In the genomic region with DNA sequence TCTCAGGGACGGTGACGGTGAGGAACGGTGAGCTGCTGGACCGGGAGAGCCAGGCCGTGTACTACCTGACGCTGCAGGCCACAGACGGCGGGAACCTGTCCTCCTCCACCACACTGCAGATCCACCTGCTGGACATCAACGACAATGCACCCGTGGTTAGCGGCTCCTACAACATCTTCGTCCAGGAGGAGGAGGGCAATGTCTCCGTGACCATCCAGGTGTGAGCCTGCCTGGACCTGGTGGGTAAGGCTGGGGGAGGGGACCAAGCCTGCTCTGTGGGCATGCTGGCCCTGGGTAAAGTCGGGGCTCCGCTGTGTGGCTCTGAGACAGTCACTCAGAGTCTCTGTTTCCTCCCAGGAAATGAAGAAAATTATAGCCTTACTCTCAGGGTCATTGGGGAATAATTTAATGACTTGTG, we compare ENCODE assay signal across 1 cellular context.
TF ChIP-seq lines count a peak whose summit lies in the region.

No MANE protein-coding gene starts in this region.

TF ChIP-seq in K562, 482 proteins besides CTCF, POLR2A, EP300 and RAD21 (continues in another document):
- TF ChIP-seq, protein P1, sequence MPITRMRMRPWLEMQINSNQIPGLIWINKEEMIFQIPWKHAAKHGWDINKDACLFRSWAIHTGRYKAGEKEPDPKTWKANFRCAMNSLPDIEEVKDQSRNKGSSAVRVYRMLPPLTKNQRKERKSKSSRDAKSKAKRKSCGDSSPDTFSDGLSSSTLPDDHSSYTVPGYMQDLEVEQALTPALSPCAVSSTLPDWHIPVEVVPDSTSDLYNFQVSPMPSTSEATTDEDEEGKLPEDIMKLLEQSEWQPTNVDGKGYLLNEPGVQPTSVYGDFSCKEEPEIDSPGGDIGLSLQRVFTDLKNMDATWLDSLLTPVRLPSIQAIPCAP (CRISPR knock-in tag; IDR thresholded peaks at IDR 0.05; ENCODE audit: borderline replicate concordance): no peak
- 0 out of 2 replicates have a peak, but pooled peaks have one; percentile 34 for TF ChIP-seq MYC (IDR thresholded peaks at IDR 0.05; ENCODE audit: low read depth, low read length)
- TF ChIP-seq MYC (CRISPR knock-in tag; IDR thresholded peaks at IDR 0.05; ENCODE audit: borderline replicate concordance, low read depth): no peak
- peak; percentile 80 for TF ChIP-seq SMC3 (conservative IDR thresholded peaks at IDR 0.05; ENCODE audit: insufficient read depth, low read depth, low read length)
- TF ChIP-seq MTA1 (IDR thresholded peaks at IDR 0.05; ENCODE audit: borderline replicate concordance): no peak
- TF ChIP-seq, protein P2, sequence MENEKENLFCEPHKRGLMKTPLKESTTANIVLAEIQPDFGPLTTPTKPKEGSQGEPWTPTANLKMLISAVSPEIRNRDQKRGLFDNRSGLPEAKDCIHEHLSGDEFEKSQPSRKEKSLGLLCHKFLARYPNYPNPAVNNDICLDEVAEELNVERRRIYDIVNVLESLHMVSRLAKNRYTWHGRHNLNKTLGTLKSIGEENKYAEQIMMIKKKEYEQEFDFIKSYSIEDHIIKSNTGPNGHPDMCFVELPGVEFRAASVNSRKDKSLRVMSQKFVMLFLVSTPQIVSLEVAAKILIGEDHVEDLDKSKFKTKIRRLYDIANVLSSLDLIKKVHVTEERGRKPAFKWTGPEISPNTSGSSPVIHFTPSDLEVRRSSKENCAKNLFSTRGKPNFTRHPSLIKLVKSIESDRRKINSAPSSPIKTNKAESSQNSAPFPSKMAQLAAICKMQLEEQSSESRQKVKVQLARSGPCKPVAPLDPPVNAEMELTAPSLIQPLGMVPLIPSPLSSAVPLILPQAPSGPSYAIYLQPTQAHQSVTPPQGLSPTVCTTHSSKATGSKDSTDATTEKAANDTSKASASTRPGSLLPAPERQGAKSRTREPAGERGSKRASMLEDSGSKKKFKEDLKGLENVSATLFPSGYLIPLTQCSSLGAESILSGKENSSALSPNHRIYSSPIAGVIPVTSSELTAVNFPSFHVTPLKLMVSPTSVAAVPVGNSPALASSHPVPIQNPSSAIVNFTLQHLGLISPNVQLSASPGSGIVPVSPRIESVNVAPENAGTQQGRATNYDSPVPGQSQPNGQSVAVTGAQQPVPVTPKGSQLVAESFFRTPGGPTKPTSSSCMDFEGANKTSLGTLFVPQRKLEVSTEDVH (IDR thresholded peaks at IDR 0.05; ENCODE audit: low read depth, partially characterized antibody): peak; percentile 96
- TF ChIP-seq, protein P3, sequence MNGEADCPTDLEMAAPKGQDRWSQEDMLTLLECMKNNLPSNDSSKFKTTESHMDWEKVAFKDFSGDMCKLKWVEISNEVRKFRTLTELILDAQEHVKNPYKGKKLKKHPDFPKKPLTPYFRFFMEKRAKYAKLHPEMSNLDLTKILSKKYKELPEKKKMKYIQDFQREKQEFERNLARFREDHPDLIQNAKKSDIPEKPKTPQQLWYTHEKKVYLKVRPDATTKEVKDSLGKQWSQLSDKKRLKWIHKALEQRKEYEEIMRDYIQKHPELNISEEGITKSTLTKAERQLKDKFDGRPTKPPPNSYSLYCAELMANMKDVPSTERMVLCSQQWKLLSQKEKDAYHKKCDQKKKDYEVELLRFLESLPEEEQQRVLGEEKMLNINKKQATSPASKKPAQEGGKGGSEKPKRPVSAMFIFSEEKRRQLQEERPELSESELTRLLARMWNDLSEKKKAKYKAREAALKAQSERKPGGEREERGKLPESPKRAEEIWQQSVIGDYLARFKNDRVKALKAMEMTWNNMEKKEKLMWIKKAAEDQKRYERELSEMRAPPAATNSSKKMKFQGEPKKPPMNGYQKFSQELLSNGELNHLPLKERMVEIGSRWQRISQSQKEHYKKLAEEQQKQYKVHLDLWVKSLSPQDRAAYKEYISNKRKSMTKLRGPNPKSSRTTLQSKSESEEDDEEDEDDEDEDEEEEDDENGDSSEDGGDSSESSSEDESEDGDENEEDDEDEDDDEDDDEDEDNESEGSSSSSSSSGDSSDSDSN (IDR thresholded peaks at IDR 0.05; ENCODE audit: borderline replicate concordance in 1 of 2, low read depth in 2 of 2, low read length in 2 of 2): 0 out of 4 replicates have a peak, but pooled peaks of 1 of the 2 experiments have one; percentile 34
- TF ChIP-seq, protein P4, sequence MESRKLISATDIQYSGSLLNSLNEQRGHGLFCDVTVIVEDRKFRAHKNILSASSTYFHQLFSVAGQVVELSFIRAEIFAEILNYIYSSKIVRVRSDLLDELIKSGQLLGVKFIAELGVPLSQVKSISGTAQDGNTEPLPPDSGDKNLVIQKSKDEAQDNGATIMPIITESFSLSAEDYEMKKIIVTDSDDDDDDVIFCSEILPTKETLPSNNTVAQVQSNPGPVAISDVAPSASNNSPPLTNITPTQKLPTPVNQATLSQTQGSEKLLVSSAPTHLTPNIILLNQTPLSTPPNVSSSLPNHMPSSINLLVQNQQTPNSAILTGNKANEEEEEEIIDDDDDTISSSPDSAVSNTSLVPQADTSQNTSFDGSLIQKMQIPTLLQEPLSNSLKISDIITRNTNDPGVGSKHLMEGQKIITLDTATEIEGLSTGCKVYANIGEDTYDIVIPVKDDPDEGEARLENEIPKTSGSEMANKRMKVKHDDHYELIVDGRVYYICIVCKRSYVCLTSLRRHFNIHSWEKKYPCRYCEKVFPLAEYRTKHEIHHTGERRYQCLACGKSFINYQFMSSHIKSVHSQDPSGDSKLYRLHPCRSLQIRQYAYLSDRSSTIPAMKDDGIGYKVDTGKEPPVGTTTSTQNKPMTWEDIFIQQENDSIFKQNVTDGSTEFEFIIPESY (CRISPR knock-in tag; IDR thresholded peaks at IDR 0.05): peak; percentile 67
- 0 out of 2 replicates have a peak, but pooled peaks have one; percentile 49 for TF ChIP-seq E2F3 (CRISPR knock-in tag; IDR thresholded peaks at IDR 0.05)
- TF ChIP-seq FOXM1 (IDR thresholded peaks at IDR 0.05; ENCODE audit: low read depth): no peak
- 0 out of 2 replicates have a peak, but pooled peaks have one; percentile 34 for TF ChIP-seq FOXM1 (CRISPR knock-in tag; IDR thresholded peaks at IDR 0.05; ENCODE audit: low read depth)
- TF ChIP-seq, protein P5, sequence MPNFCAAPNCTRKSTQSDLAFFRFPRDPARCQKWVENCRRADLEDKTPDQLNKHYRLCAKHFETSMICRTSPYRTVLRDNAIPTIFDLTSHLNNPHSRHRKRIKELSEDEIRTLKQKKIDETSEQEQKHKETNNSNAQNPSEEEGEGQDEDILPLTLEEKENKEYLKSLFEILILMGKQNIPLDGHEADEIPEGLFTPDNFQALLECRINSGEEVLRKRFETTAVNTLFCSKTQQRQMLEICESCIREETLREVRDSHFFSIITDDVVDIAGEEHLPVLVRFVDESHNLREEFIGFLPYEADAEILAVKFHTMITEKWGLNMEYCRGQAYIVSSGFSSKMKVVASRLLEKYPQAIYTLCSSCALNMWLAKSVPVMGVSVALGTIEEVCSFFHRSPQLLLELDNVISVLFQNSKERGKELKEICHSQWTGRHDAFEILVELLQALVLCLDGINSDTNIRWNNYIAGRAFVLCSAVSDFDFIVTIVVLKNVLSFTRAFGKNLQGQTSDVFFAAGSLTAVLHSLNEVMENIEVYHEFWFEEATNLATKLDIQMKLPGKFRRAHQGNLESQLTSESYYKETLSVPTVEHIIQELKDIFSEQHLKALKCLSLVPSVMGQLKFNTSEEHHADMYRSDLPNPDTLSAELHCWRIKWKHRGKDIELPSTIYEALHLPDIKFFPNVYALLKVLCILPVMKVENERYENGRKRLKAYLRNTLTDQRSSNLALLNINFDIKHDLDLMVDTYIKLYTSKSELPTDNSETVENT (CRISPR knock-in tag; IDR thresholded peaks at IDR 0.05): no peak
- TF ChIP-seq RBM25 (IDR thresholded peaks at IDR 0.05; ENCODE audit: low read depth, low read length, severe bottlenecking): peak; percentile 20
- TF ChIP-seq, protein P6, sequence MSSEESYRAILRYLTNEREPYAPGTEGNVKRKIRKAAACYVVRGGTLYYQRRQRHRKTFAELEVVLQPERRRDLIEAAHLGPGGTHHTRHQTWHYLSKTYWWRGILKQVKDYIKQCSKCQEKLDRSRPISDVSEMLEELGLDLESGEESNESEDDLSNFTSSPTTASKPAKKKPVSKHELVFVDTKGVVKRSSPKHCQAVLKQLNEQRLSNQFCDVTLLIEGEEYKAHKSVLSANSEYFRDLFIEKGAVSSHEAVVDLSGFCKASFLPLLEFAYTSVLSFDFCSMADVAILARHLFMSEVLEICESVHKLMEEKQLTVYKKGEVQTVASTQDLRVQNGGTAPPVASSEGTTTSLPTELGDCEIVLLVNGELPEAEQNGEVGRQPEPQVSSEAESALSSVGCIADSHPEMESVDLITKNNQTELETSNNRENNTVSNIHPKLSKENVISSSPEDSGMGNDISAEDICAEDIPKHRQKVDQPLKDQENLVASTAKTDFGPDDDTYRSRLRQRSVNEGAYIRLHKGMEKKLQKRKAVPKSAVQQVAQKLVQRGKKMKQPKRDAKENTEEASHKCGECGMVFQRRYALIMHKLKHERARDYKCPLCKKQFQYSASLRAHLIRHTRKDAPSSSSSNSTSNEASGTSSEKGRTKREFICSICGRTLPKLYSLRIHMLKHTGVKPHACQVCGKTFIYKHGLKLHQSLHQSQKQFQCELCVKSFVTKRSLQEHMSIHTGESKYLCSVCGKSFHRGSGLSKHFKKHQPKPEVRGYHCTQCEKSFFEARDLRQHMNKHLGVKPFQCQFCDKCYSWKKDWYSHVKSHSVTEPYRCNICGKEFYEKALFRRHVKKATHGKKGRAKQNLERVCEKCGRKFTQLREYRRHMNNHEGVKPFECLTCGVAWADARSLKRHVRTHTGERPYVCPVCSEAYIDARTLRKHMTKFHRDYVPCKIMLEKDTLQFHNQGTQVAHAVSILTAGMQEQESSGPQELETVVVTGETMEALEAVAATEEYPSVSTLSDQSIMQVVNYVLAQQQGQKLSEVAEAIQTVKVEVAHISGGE (CRISPR knock-in tag; IDR thresholded peaks at IDR 0.05): no peak
- peak; percentile 76 for TF ChIP-seq CTBP1 (IDR thresholded peaks at IDR 0.05; ENCODE audit: borderline replicate concordance)
- TF ChIP-seq, protein P7, sequence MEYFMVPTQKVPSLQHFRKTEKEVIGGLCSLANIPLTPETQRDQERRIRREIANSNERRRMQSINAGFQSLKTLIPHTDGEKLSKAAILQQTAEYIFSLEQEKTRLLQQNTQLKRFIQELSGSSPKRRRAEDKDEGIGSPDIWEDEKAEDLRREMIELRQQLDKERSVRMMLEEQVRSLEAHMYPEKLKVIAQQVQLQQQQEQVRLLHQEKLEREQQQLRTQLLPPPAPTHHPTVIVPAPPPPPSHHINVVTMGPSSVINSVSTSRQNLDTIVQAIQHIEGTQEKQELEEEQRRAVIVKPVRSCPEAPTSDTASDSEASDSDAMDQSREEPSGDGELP (CRISPR knock-in tag; IDR thresholded peaks at IDR 0.05; ENCODE audit: borderline replicate concordance): peak; percentile 35; the same call in 1 of the 2 replicates
- no peak for TF ChIP-seq ATF1 (CRISPR knock-in tag; IDR thresholded peaks at IDR 0.05)
- TF ChIP-seq ATF1 (tag; IDR thresholded peaks at IDR 0.05): 0 out of 2 replicates have a peak, but pooled peaks have one; percentile 19
- TF ChIP-seq, protein P8, sequence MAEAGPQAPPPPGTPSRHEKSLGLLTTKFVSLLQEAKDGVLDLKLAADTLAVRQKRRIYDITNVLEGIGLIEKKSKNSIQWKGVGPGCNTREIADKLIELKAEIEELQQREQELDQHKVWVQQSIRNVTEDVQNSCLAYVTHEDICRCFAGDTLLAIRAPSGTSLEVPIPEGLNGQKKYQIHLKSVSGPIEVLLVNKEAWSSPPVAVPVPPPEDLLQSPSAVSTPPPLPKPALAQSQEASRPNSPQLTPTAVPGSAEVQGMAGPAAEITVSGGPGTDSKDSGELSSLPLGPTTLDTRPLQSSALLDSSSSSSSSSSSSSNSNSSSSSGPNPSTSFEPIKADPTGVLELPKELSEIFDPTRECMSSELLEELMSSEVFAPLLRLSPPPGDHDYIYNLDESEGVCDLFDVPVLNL (CRISPR knock-in tag; IDR thresholded peaks at IDR 0.05; ENCODE audit: low read depth): peak; percentile 82
- TF ChIP-seq CCAR2 (IDR thresholded peaks at IDR 0.05; ENCODE audit: low read depth, low read length): no peak
- TF ChIP-seq CBFA2T3 (IDR thresholded peaks at IDR 0.05): 0 out of 2 replicates have a peak, but pooled peaks have one; percentile 4
- peak; percentile 99 for TF ChIP-seq RB1 (IDR thresholded peaks at IDR 0.05; ENCODE audit: low read depth)
- 0 out of 2 replicates have a peak, but pooled peaks have one; percentile 7 for TF ChIP-seq TEAD4 (IDR thresholded peaks at IDR 0.05; ENCODE audit: low read length)
- no peak for TF ChIP-seq TEAD4 (CRISPR knock-in tag; IDR thresholded peaks at IDR 0.05; ENCODE audit: borderline replicate concordance)
- TF ChIP-seq L3MBTL2 (IDR thresholded peaks at IDR 0.05): peak; percentile 59
- TF ChIP-seq CBX2 (IDR thresholded peaks at IDR 0.05; ENCODE audit: insufficient read depth, low read length, poor library complexity, severe bottlenecking): no peak
- peak; percentile 93 for TF ChIP-seq ZNF764 (CRISPR knock-in tag; IDR thresholded peaks at IDR 0.05; ENCODE audit: low read depth)
- peak; percentile 26 for TF ChIP-seq ZFP36 (IDR thresholded peaks at IDR 0.05; ENCODE audit: low read depth, low read length, partially characterized antibody)
- TF ChIP-seq EZH2 (IDR thresholded peaks at IDR 0.05; ENCODE audit: borderline replicate concordance, low read depth, low read length): 0 out of 2 replicates have a peak, but pooled peaks have one; percentile 42
- TF ChIP-seq, protein P9, sequence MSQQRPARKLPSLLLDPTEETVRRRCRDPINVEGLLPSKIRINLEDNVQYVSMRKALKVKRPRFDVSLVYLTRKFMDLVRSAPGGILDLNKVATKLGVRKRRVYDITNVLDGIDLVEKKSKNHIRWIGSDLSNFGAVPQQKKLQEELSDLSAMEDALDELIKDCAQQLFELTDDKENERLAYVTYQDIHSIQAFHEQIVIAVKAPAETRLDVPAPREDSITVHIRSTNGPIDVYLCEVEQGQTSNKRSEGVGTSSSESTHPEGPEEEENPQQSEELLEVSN (IDR thresholded peaks at IDR 0.05; ENCODE audit: borderline replicate concordance in 1 of 2, extremely low read depth in 1 of 2, insufficient read depth in 1 of 2, insufficient read length in 1 of 2, low read depth in 1 of 2, low read length in 1 of 2, poor library complexity in 1 of 2, severe bottlenecking in 1 of 2): peak; percentile 91 to 92
- peak; percentile 66 for TF ChIP-seq CREM (IDR thresholded peaks at IDR 0.05; ENCODE audit: low read depth)
- TF ChIP-seq, protein P10, sequence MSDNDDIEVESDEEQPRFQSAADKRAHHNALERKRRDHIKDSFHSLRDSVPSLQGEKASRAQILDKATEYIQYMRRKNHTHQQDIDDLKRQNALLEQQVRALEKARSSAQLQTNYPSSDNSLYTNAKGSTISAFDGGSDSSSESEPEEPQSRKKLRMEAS (CRISPR knock-in tag; IDR thresholded peaks at IDR 0.05): peak; percentile 40; the same call in 1 of the 2 replicates
- TF ChIP-seq ZEB2 (IDR thresholded peaks at IDR 0.05): 0 out of 2 replicates have a peak, but pooled peaks have one; percentile 34
- TF ChIP-seq SMARCA5 (IDR thresholded peaks at IDR 0.05): 0 out of 2 replicates have a peak, but pooled peaks have one; percentile 18
- TF ChIP-seq SP1 (CRISPR knock-in tag; IDR thresholded peaks at IDR 0.05): no peak
- peak in 1 of 3 experiments; percentile 18 for TF ChIP-seq YY1 (IDR thresholded peaks at IDR 0.05; ENCODE audit: borderline replicate concordance in 1 of 3, control insufficient read depth in 1 of 3, extremely low read depth in 1 of 3, insufficient read depth in 3 of 3, insufficient read length in 1 of 3, insufficient replicate concordance in 2 of 3, low read depth in 1 of 3, low read length in 2 of 3)
- TF ChIP-seq RCOR1 (IDR thresholded peaks at IDR 0.05; ENCODE audit: borderline replicate concordance in 1 of 2, low read depth in 2 of 2, low read length in 2 of 2): peak in 1 of 2 experiments; percentile 47; a peak in 1 of 4 replicates
